Comparison of ENCODE assay signal across 10 cellular contexts in the genomic region with DNA sequence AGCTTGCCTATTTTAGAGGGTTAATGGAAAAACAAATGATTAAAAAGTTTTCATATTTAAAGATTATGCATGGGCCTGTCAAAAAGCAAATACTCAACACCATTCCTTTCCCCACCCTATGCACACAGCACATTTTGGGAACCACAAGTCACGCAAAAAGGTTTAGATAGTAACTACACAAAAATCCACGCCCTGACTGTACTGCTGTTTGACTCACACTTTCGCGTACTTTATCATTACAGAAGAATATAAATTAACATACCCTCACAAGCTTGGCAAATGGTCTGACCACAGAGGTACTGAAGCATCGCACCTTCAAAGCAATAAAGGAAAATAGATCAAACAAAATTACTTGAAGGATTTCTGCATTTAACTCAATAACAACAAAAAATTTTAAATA. TPM values are rescaled to one million over a fixed set of nuclear protein-coding genes. Genes with fewer than 3 reads are reported as not detected.
A peak's percentile ranks its signal among the peaks of the same experiment; 100 is the strongest.
DNase-seq lines count a peak whose midpoint lies in the region; ATAC-seq, FAIRE-seq and TF ChIP-seq lines count a peak whose summit lies in the region.
"Had no signal": no experiment of that assay in that cellular context is flagged by ENCODE, and none has a peak within 500 bp of the region (broad histone marks: within the 10 kb centered on the region; RNA-seq: fewer than 3 reads in every experiment).

No MANE protein-coding gene starts in this region.

- POLR2A ChIA-PET in Caco-2 (lab: Charles Lee): interaction anchor here (0.6 kb wide), 1 partner anchor 34 kb away, joined by 4 read pairs; no protein-coding TSS in a partner anchor

- H3K9me3 ChIP-seq in Caco-2 (no peaks in the 10 kb centered on the region), mammary epithelial cell (replicated peaks; ENCODE audit: insufficient read depth, low read length) (no peaks in the 10 kb centered on the region)

- H3K4me1 Mint-ChIP-seq in Caco-2 (ENCODE audit: low read depth, unreplicated experiment) (peaks cover 6% of the 10 kb centered on the region), IgD-negative memory B cell (peaks cover 15 to 29% (median 23%) of the 10 kb centered on the region in 3 donors), nephron progenitor cell (peaks cover 32% of the 10 kb centered on the region)

- H3K27me3 Mint-ChIP-seq in Caco-2 (ENCODE audit: insufficient read depth, unreplicated experiment): no peaks in the 10 kb centered on the region
- H3K27me3 Mint-ChIP-seq in IgD-negative memory B cell: no peaks in the 10 kb centered on the region
- no peaks in the 10 kb centered on the region for H3K27me3 Mint-ChIP-seq in nephron progenitor cell (ENCODE audit: low read depth, poor library complexity)

- no peak overlapping the region for H3K27ac Mint-ChIP-seq in Caco-2 (ENCODE audit: unreplicated experiment)
- H3K27ac Mint-ChIP-seq in IgD-negative memory B cell: no peak overlapping the region
- no peak overlapping the region for H3K27ac Mint-ChIP-seq in nephron progenitor cell

- dilution Hi-C loops in mammary epithelial cell (cut with HindIII; ENCODE audit: low sequenced_read_pairs): no loop called here

- H2AFZ ChIP-seq in mammary epithelial cell (ENCODE audit: low read depth, low read length): no peak overlapping the region

- BruUV-seq in Caco-2 (replicated peaks; lab: Mats Ljungman, UMichigan): no TSS peak
- BruUV-seq in mammary epithelial cell (replicated peaks; lab: Mats Ljungman, UMichigan): no TSS peak

- CTCF ChIA-PET in Caco-2 (lab: Charles Lee): no interaction called here
- CTCF ChIA-PET in mammary epithelial cell (lab: Charles Lee; ENCODE audit: low non-redundant PET): interaction anchor here (0.6 kb wide), 1 partner anchor 215 kb away, joined by 8 read pairs; no protein-coding TSS in a partner anchor

- in situ Hi-C loops in mammary epithelial cell (cut with MboI; ENCODE audit: low sequenced_read_pairs in 2 of 2): loop anchor here (25.0 kb wide), 2 partner anchors 323 to 698 kb away; partner anchors contain the start of gene RCAN1 (in 1 of the 2)

- peaks cover 42% of the 10 kb centered on the region for H3K36me3 Mint-ChIP-seq in Caco-2 (ENCODE audit: insufficient read depth, unreplicated experiment)
- peaks cover 4% of the 10 kb centered on the region for H3K36me3 Mint-ChIP-seq in IgD-negative memory B cell
- H3K36me3 Mint-ChIP-seq in nephron progenitor cell (ENCODE audit: low read depth): peaks cover 35% of the 10 kb centered on the region

- intact Hi-C loops in Caco-2 (cut with micrococcal nuclease; ENCODE audit: unreplicated experiment) (no loop called here), mammary epithelial cell (cut with micrococcal nuclease) (no loop called here)

- no peak for DNase-seq in Caco-2
- DNase-seq in mammary epithelial cell: peak; percentile 9
- DNase-seq in nephron progenitor cell: no peak
- no peak for DNase-seq in anterior cingulate cortex (lab: John Stamatoyannopoulos, UW)
- DNase-seq in NCI-H146 (lab: John Stamatoyannopoulos, UW): no peak
- no peak for DNase-seq in urothelium cell line (ENCODE audit: low spot score)
- DNase-seq: dermis blood vessel endothelial cell, NCI-H345 had no signal

- ATAC-seq in HG02973 (IDR thresholded peaks at IDR 0.05; ENCODE audit: unreplicated experiment): no peak

- H3K4me3 ChIP-seq in Caco-2 (ENCODE audit: low read depth, low read length) (peak overlapping the region; percentile 78), mammary epithelial cell (replicated peaks in 1 of 3; ENCODE audit: insufficient read depth in 1 of 3, low read depth in 2 of 3, low read length in 3 of 3) (peak overlapping the region; percentile 81 to 98 (median 91))

- peak overlapping the region; percentile 75 for H3K4me2 ChIP-seq in mammary epithelial cell (ENCODE audit: insufficient read depth, low read depth, low read length)

- H3K4me3 Mint-ChIP-seq in Caco-2 (ENCODE audit: unreplicated experiment): peak overlapping the region; percentile 96
- H3K4me3 Mint-ChIP-seq in IgD-negative memory B cell: peak overlapping the region in 3 of 4 donors; percentile 44 to 100 (median 97)
- peak overlapping the region; percentile 99 for H3K4me3 Mint-ChIP-seq in nephron progenitor cell

- H3K36me3 ChIP-seq in Caco-2 (ENCODE audit: control insufficient read depth, insufficient read depth, low read length): peaks cover 1% of the 10 kb centered on the region; the same call in 1 of the 2 replicates
- peaks cover 9% of the 10 kb centered on the region for H3K36me3 ChIP-seq in mammary epithelial cell (ENCODE audit: insufficient read depth, low read length)

- TF ChIP-seq CTCF in Caco-2 (IDR thresholded peaks at IDR 0.05; ENCODE audit: insufficient read depth in 1 of 2, low read depth in 1 of 2, low read length in 1 of 2, severe bottlenecking in 1 of 2, unreplicated experiment in 1 of 2) (no peak), mammary epithelial cell (conservative IDR thresholded peaks at IDR 0.05 in 1 of 2, IDR thresholded peaks at IDR 0.05 in 1 of 2; ENCODE audit: extremely low read depth in 1 of 2, insufficient read depth in 1 of 2, low read depth in 1 of 2, low read length in 2 of 2) (no peak), nephron progenitor cell (IDR thresholded peaks at IDR 0.05) (no peak)

- H3K9ac ChIP-seq in mammary epithelial cell (ENCODE audit: insufficient read depth, low read length): peak overlapping the region; percentile 90

- H3K27ac ChIP-seq in mammary epithelial cell (ENCODE audit: insufficient read depth, low read depth, low read length): peak overlapping the region; percentile 77

- no peak for FAIRE-seq in urothelium cell line (lab: Jason Lieb, UNC)

- H3K9me3 Mint-ChIP-seq in Caco-2 (ENCODE audit: unreplicated experiment) (no peaks in the 10 kb centered on the region), IgD-negative memory B cell (no peaks in the 10 kb centered on the region), nephron progenitor cell (no peaks in the 10 kb centered on the region)

- no peaks in the 10 kb centered on the region for H4K20me1 ChIP-seq in mammary epithelial cell (ENCODE audit: insufficient read depth, low read length)

- H3K4me1 ChIP-seq in Caco-2 (0 out of 2 replicates have a peak, but pooled peaks cover 6% of the 10 kb centered on the region), mammary epithelial cell (ENCODE audit: insufficient read depth, low read length) (peaks cover 14% of the 10 kb centered on the region)

- H3K27me3 ChIP-seq in Caco-2 (replicated peaks; ENCODE audit: control insufficient read depth, insufficient read depth, low read length) (no peaks in the 10 kb centered on the region), mammary epithelial cell (ENCODE audit: insufficient read depth, low read length) (no peaks in the 10 kb centered on the region)

- WGBS in mammary epithelial cell (ENCODE audit: low coverage, missing lambda C conversion rate): 55% methylated on average over 5 of the region's 5 CpGs

- peaks cover 49% of the 10 kb centered on the region for H3K79me2 ChIP-seq in mammary epithelial cell (ENCODE audit: insufficient read depth, low read length)

RNA-seq across cellular contexts. Expression of gene ATP5PO, which starts 1.4 kb away (rescaled TPM):
- total RNA-seq in Caco-2 (2022) (232 and 247 TPM in 2 replicates), mammary epithelial cell (100 to 1,000 TPM in 1 of 2 donors, 10 to 100 TPM in 1; 84.7 to 157 TPM)
- polyA plus RNA-seq in IgD-negative memory B cell (342 TPM), mammary epithelial cell (218 TPM)
- 150 TPM for polyA minus RNA-seq in mammary epithelial cell
